Comparison of ENCODE assay signal across 4 cellular contexts in genomic region chr2:529852-530251, GRCh38.
"Had no signal": no experiment of that assay in that cellular context is flagged by ENCODE, and none has a peak within 500 bp of the region (broad histone marks: within the 10 kb centered on the region; RNA-seq: fewer than 3 reads in every experiment).

No MANE protein-coding gene starts in this region.

- H3K4me3 ChIP-seq: K562 had no signal

- FAIRE-seq: HTR-8/SVneo had no signal

- H3K27me3 Mint-ChIP-seq: IgD-negative memory B cell had no signal

- H3K27ac ChIP-seq: HL-60 had no signal

- H3K4me1 Mint-ChIP-seq: IgD-negative memory B cell had no signal

- H3K27ac Mint-ChIP-seq: IgD-negative memory B cell had no signal
